24 cellular contexts compared by ENCODE assay signal in the genomic region with DNA sequence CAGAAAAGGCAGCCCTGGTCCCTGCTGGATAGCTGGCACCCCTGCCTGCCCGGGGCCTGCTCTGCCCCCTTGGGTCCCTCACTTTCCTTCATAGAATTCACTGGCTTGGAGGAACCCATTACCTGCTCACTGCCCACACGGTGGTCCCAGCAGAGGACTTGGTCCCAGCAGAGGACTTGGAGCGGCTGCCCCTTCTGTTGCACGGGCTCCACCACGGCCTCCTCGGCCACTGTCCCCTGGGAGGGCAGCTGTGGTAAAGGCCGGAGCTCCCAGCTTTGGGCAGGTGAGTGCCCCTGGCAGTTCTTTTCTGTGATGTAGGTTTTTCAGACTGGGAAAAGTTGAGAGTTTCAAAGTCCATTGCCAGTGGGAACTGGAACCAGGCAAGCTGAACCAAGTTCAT.
"Had no signal": no experiment of that assay in that cellular context is flagged by ENCODE, and none has a peak within 500 bp of the region (broad histone marks: within the 10 kb centered on the region; RNA-seq: fewer than 3 reads in every experiment).

No MANE protein-coding gene starts in this region.

- H3K27ac ChIP-seq: colonic mucosa, coronary artery, epithelial cell of prostate, esophagus muscularis mucosa, esophagus squamous epithelium, foreskin keratinocyte, gastrocnemius medialis, gastroesophageal sphincter, heart left ventricle, heart right ventricle had no signal

- H3K4me1 ChIP-seq: colonic mucosa, esophagus muscularis mucosa, esophagus squamous epithelium, foreskin keratinocyte, gastrocnemius medialis, gastroesophageal sphincter, heart left ventricle, heart right ventricle had no signal

- H3K4me3 ChIP-seq: colonic mucosa, coronary artery, dorsolateral prefrontal cortex, esophagus muscularis mucosa, esophagus squamous epithelium, gastrocnemius medialis, gastroesophageal sphincter, heart left ventricle, heart right ventricle had no signal

- H3K36me3 ChIP-seq: colonic mucosa, esophagus muscularis mucosa, esophagus squamous epithelium, gastrocnemius medialis, gastroesophageal sphincter, heart left ventricle, heart right ventricle had no signal

- H3K9me3 ChIP-seq: colonic mucosa had no signal

- H3K27me3 Mint-ChIP-seq: effector memory CD8-positive, alpha-beta T cell had no signal

- H3K4me3 Mint-ChIP-seq: dendritic cell treated with granulocyte-macrophage colony-stimulating factor and Interleukin-4, amounts not matched to agents 40 ng/mL and 50 ng/mL, for 4 days; effector memory CD8-positive, alpha-beta T cell had no signal

- ATAC-seq: effector memory CD8-positive, alpha-beta T cell; esophagus mucosa; foreskin keratinocyte; gastrocnemius medialis; gastroesophageal sphincter; heart left ventricle; heart right ventricle had no signal

- H3K27me3 ChIP-seq: colonic mucosa, dorsolateral prefrontal cortex, foreskin keratinocyte had no signal

- H3K27ac Mint-ChIP-seq: dendritic cell treated with granulocyte-macrophage colony-stimulating factor and Interleukin-4, amounts not matched to agents 40 ng/mL and 50 ng/mL, for 4 days; effector memory CD8-positive, alpha-beta T cell had no signal

- DNase-seq: colonic mucosa; cortex of kidney; dermis blood vessel endothelial cell; dorsolateral prefrontal cortex; effector CD4-positive, alpha-beta T cell; effector CD8-positive, alpha-beta T cell; effector memory CD4-positive, alpha-beta T cell; effector memory CD8-positive, alpha-beta T cell; erythroblast; esophagus squamous epithelium; foreskin fibroblast; foreskin keratinocyte; foreskin melanocyte; gastrocnemius medialis; glutamatergic neuron; head of caudate nucleus; heart left ventricle; heart right ventricle had no signal
